8 cellular contexts compared by ENCODE assay signal in genomic region chr16:4474192-4474961, GRCh38. TPM values are rescaled to one million over a fixed set of nuclear protein-coding genes. Genes with fewer than 3 reads are reported as not detected.
DNase-seq lines count a peak whose midpoint lies in the region; ATAC-seq and TF ChIP-seq lines count a peak whose summit lies in the region.

Gene NMRAL1 (minus strand): TSS chr16:4474625. CDS start chr16:4474132, 493 bp downstream.

- TF ChIP-seq POLR2A in Peyer's patch (IDR thresholded peaks at IDR 0.05): peak; percentile 36 to 54
- peak in 2 of 4 donors; percentile 51 to 68 for TF ChIP-seq POLR2A in esophagus squamous epithelium (IDR thresholded peaks at IDR 0.05)

- peak; percentile 61 for ATAC-seq in GM18868 (IDR thresholded peaks at IDR 0.05; ENCODE audit: unreplicated experiment)
- peak; percentile 61 to 66 for ATAC-seq in activated T-cell treated with anti-CD3 and anti-CD28 coated beads, Interleukin-2, amount 50 U/mL, for 72 hours (replicated peaks in 1 of 2)

- H3K27ac ChIP-seq in Peyer's patch (peak within 1 kb of the TSS; percentile 61 to 86 (median 80)), esophagus squamous epithelium (peak within 1 kb of the TSS; percentile 82 to 97 (median 94))

- peak within 1 kb of the TSS; percentile 82 to 92 for H3K4me3 Mint-ChIP-seq in activated T-cell treated with anti-CD3 and anti-CD28 coated beads, Interleukin-2, amount 50 U/mL, for 72 hours

- 6 to 7% methylated on average over 10 to 18 of the region's 60 CpGs for WGBS in esophagus squamous epithelium, 2 donors

- H3K27me3 ChIP-seq in Peyer's patch: no peaks in the 10 kb centered on the region
- H3K27me3 ChIP-seq in esophagus squamous epithelium: no peaks in the 10 kb centered on the region

- TF ChIP-seq CTCF in Peyer's patch (IDR thresholded peaks at IDR 0.05) (no peak), esophagus squamous epithelium (IDR thresholded peaks at IDR 0.05) (peak in 2 of 6 experiments; percentile 4 to 8)

- no peaks in the 10 kb centered on the region for H3K9me3 Mint-ChIP-seq in activated T-cell treated with anti-CD3 and anti-CD28 coated beads, Interleukin-2, amount 50 U/mL, for 72 hours

- H3K36me3 Mint-ChIP-seq in activated T-cell treated with anti-CD3 and anti-CD28 coated beads, Interleukin-2, amount 50 U/mL, for 72 hours (ENCODE audit: insufficient read depth in 2 of 2): peaks cover 0 to 3% of the 10 kb centered on the region in 2 donors

- H3K9me3 ChIP-seq in Peyer's patch (no peaks in the 10 kb centered on the region), esophagus squamous epithelium (no peaks in the 10 kb centered on the region)

- H3K4me1 ChIP-seq in Peyer's patch (peaks cover 6 to 23% (median 8%) of the 10 kb centered on the region in 4 donors), esophagus squamous epithelium (peaks cover 9 to 59% (median 28%) of the 10 kb centered on the region in 3 donors)

- H3K27ac Mint-ChIP-seq in activated T-cell treated with anti-CD3 and anti-CD28 coated beads, Interleukin-2, amount 50 U/mL, for 72 hours: peak within 1 kb of the TSS; percentile 26

- intact Hi-C loops in esophagus squamous epithelium (cut with DNase I): no loop called here

- H3K4me1 Mint-ChIP-seq in activated T-cell treated with anti-CD3 and anti-CD28 coated beads, Interleukin-2, amount 50 U/mL, for 72 hours (ENCODE audit: low read depth): peaks cover 58% of the 10 kb centered on the region

- H3K27me3 Mint-ChIP-seq in activated T-cell treated with anti-CD3 and anti-CD28 coated beads, Interleukin-2, amount 50 U/mL, for 72 hours (ENCODE audit: low read depth): no peaks in the 10 kb centered on the region

- H3K36me3 ChIP-seq in Peyer's patch (peaks cover 0 to 2% (median 0%) of the 10 kb centered on the region in 3 donors), esophagus squamous epithelium (peaks cover 0 to 18% (median 0%) of the 10 kb centered on the region in 3 donors)

- H3K4me3 ChIP-seq in Peyer's patch (peak within 1 kb of the TSS; percentile 59 to 92 (median 72)), esophagus squamous epithelium (peak within 1 kb of the TSS; percentile 53 to 93 (median 90))

- peak; percentile 88 for DNase-seq in A172 (ENCODE audit: low spot score)
- peak; percentile 21 to 94 (median 88) for DNase-seq in HUDEP-2 (lab: John Stamatoyannopoulos, UW; ENCODE audit: unreplicated experiment in 76 of 76)
- DNase-seq in Peyer's patch: peak; percentile 90 to 95 (median 91)
- DNase-seq in activated T-cell treated with anti-CD3 and anti-CD28 coated beads, Interleukin-2, amount 50 U/mL, for 72 hours: peak; percentile 91 to 93
- DNase-seq in esophagus squamous epithelium (lab: John Stamatoyannopoulos, UW): peak; percentile 48
- DNase-seq in myocyte (ENCODE audit: low read depth): peak; percentile 77
- peak; percentile 67 to 72 for DNase-seq in stimulated activated CD8-positive, alpha-beta memory T cell treated with anti-CD3 and anti-CD28 coated beads, Interleukin-7, amount 100 ng/mL, for 4 hours (ENCODE audit: low read depth in 2 of 2)

RNA-seq across cellular contexts. Expression of gene NMRAL1, which starts in this region (rescaled TPM):
- 158 and 176 TPM in 2 replicates for total RNA-seq in A172 (2014; rRNA removed; shearing (Covaris generic))
- total RNA-seq in Peyer's patch: 10 to 100 TPM; 41.5 to 74.5 (median 58.1) TPM
- 10 to 100 TPM; 32.5 to 33.0 TPM for total RNA-seq in activated T-cell treated with anti-CD3 and anti-CD28 coated beads, Interleukin-2, amount 50 U/mL, for 72 hours
- 10 to 100 TPM; 25.4 to 55.5 (median 34.9) TPM for total RNA-seq in esophagus squamous epithelium
- total RNA-seq in myocyte: 22.6 and 35.8 TPM in 2 replicates
- 17.6 TPM for polyA plus RNA-seq in myocyte (2012)

Comparison
In these comparisons a context has a peak if more than half of its experiments do, and no peak if none do; other contexts are left out.
1. Peak in every context shown above with its lines: DNase-seq, ATAC-seq, H3K4me3 ChIP-seq and H3K27ac ChIP-seq.